17 cellular contexts compared by ENCODE assay signal in the genomic region with DNA sequence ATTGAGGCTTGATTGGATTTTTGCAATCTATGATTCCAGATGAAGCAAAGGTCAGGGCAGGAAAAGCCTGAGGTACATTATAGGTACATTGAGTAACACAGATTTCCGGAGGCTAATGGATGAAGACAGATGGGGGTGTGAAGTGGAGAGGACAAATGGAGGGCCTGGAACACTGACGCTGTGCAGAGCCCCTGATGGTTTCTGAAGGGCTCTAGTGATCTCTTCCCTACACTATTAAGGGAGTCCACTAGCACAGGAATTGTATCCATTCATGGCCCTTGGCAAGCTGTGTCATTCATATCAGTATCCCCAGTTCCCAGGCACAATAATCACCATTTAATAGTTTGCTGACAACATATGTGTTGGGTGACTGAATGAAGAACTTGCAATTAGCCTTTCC.
"Had no signal": no experiment of that assay in that cellular context is flagged by ENCODE, and none has a peak within 500 bp of the region (broad histone marks: within the 10 kb centered on the region; RNA-seq: fewer than 3 reads in every experiment).

No MANE protein-coding gene starts in this region.

- H3K27ac ChIP-seq: SJCRH30, SK-N-MC had no signal

- H3K4me1 ChIP-seq: SJCRH30 had no signal

- H3K36me3 ChIP-seq: SJCRH30 had no signal

- H3K27me3 ChIP-seq: SJCRH30 had no signal

- DNase-seq: KBM-7, NCI-H1092, NCI-H1105 treated with DMSO at 0.1 percent for 48 hours, NCI-H1417 treated with DMSO at 0.1 percent for 48 hours, NCI-H146, NCI-H1694 treated with DMSO at 0.1 percent for 48 hours, NCI-H1930, NCI-H2081, NCI-H2107, NCI-H2227 treated with DMSO at 0.1 percent for 48 hours, NCI-H524, NCI-H526 treated with DMSO at 0.1 percent for 48 hours, NCI-H774, RPMI8226, SHP77 treated with DMSO at 0.1 percent for 48 hours, SJCRH30 had no signal

- H3K9me3 ChIP-seq: SJCRH30 had no signal

- H3K4me3 ChIP-seq: SJCRH30, SK-N-MC had no signal
